In genomic region chr3:132029182-132029902, GRCh38 we compare ENCODE assay signal across 8 cellular contexts. TPM values are rescaled to one million over a fixed set of nuclear protein-coding genes. Genes with fewer than 3 reads are reported as not detected.
DNase-seq lines count a peak whose midpoint lies in the region; ATAC-seq and TF ChIP-seq lines count a peak whose summit lies in the region.

No MANE protein-coding gene starts in this region.

- 27% methylated on average over 15 of the region's 15 CpGs for WGBS in SK-N-SH (ENCODE audit: low lambda C conversion rate)

- no peak for TF ChIP-seq EP300 in SK-N-SH (IDR thresholded peaks at IDR 0.05; ENCODE audit: borderline replicate concordance in 1 of 2, low read depth in 1 of 2, low read length in 1 of 2)

- no peaks in the 10 kb centered on the region; the same call in 1 of the 2 replicates for H3K27me3 ChIP-seq in SK-N-SH (ENCODE audit: insufficient read depth)

- no peak overlapping the region for H3K4me2 ChIP-seq in SK-N-SH

- peaks cover 0 to 9% of the 10 kb centered on the region in 2 experiments; a peak in 1 of 4 replicates for H3K4me1 ChIP-seq in SK-N-SH (ENCODE audit: control insufficient read depth in 1 of 2, insufficient read depth in 2 of 2, low read depth in 1 of 2, low read length in 1 of 2)

- ATAC-seq in left cardiac atrium (peak; percentile 88 to 95), GM19324 (IDR thresholded peaks at IDR 0.05; ENCODE audit: low FRiP score, unreplicated experiment) (no peak)

- no peak overlapping the region for H3K9ac ChIP-seq in SK-N-SH

- DNase-seq in GM04504 (ENCODE audit: low read depth) (peak; percentile 50), HFF-Myc (ENCODE audit: extremely low read depth, low read depth) (peak; percentile 61), NCI-H1105 (lab: John Stamatoyannopoulos, UW) (peak; percentile 98), SK-N-SH (peak; percentile 81), amniotic epithelial cell (ENCODE audit: low read depth) (peak; percentile 64), left cardiac atrium (peak; percentile 85), putamen (ENCODE audit: low spot score) (peak; percentile 58)

- no peak overlapping the region for H3K27ac ChIP-seq in SK-N-SH (ENCODE audit: low read depth in 2 of 2, low read length in 1 of 2)

- no peaks in the 10 kb centered on the region for H3K79me2 ChIP-seq in SK-N-SH (ENCODE audit: insufficient read depth)

- H3K9me2 ChIP-seq in SK-N-SH, result no peaks in the 10 kb centered on the region

- TF ChIP-seq CTCF in HFF-Myc (IDR thresholded peaks at IDR 0.05; ENCODE audit: low read depth, low read length, missing control alignments) (peak; percentile 94), SK-N-SH (IDR thresholded peaks at IDR 0.05) (peak; percentile 91)

- H2AFZ ChIP-seq in SK-N-SH (ENCODE audit: low read depth), result no peak overlapping the region

- CTCF ChIA-PET in SK-N-SH (lab: Yijun Ruan, JAX), result interaction anchor here (0.5 to 6.9 kb wide), 57 partner anchors 9 to 1275 kb away, joined by 3 to 131 read pairs (median 4); partner anchors contain the start of genes ASTE1 and NEK11

- no peaks in the 10 kb centered on the region for H3K36me3 ChIP-seq in SK-N-SH (replicated peaks in 1 of 2; ENCODE audit: control insufficient read depth in 1 of 2, insufficient read depth in 2 of 2, low read length in 1 of 2)

- intact Hi-C loops in left cardiac atrium (cut with DNase I), result loop anchor here (2.0 to 5.0 kb wide), 2 partner anchors 235 to 237 kb away; no protein-coding TSS in a partner anchor

- no peak overlapping the region for H3K4me3 ChIP-seq in HFF-Myc (replicated peaks; ENCODE audit: low read depth, low read length)
- no peak overlapping the region; a peak in 1 of 4 replicates for H3K4me3 ChIP-seq in SK-N-SH (ENCODE audit: low read depth in 2 of 2, low read length in 1 of 2)

- POLR2A ChIA-PET in SK-N-SH (lab: Yijun Ruan, JAX), result no interaction called here

- H3F3A ChIP-seq in SK-N-SH (replicated peaks; ENCODE audit: insufficient read depth), result no peaks in the 10 kb centered on the region

- no peaks in the 10 kb centered on the region for H4K20me1 ChIP-seq in SK-N-SH (ENCODE audit: insufficient read depth)

- no peaks in the 10 kb centered on the region for H3K9me3 ChIP-seq in SK-N-SH

- peak; percentile 92 for TF ChIP-seq RAD21 in SK-N-SH (IDR thresholded peaks at IDR 0.05; ENCODE audit: low read length)

TF ChIP-seq in SK-N-SH, 30 proteins besides CTCF, POLR2A, EP300 and RAD21:
- TF ChIP-seq TCF12 (IDR thresholded peaks at IDR 0.05), result no peak
- peak; percentile 90 for TF ChIP-seq SMC3 (IDR thresholded peaks at IDR 0.05; ENCODE audit: low read depth, low read length)

RNA-seq across cellular contexts. Expression of gene CPNE4, which starts 5.5 kb away (rescaled TPM):
- polyA plus RNA-seq in SK-N-SH (2012; rRNA removed), result not detected in 2 replicates
- polyA plus RNA-seq in SK-N-SH (2012; cell fraction: cytosol; rRNA removed), result 0.03 and 0.04 TPM in 2 replicates
- polyA plus RNA-seq in SK-N-SH (2012; cell fraction: nucleus; rRNA removed), result 0.08 and 0.18 TPM in 2 replicates
- 1 to 10 TPM; 1.2 to 7.6 TPM for total RNA-seq in left cardiac atrium
